Comparison of ENCODE assay signal across 16 cellular contexts in genomic region chr14:21964180-21964579, GRCh38.
"Had no signal": no experiment of that assay in that cellular context is flagged by ENCODE, and none has a peak within 500 bp of the region (broad histone marks: within the 10 kb centered on the region; RNA-seq: fewer than 3 reads in every experiment).

No MANE protein-coding gene starts in this region.

- FAIRE-seq: islet of Langerhans had no signal

- H3K27ac ChIP-seq: brain microvascular endothelial cell, esophagus muscularis mucosa, ovary, SJSA1, suprapubic skin, VCaP had no signal

- ATAC-seq: left colon, sciatic nerve had no signal

- H3K27me3 ChIP-seq: brain microvascular endothelial cell, esophagus muscularis mucosa, ovary, SJSA1, suprapubic skin had no signal

- H3K9me3 ChIP-seq: esophagus muscularis mucosa, ovary, SJSA1, suprapubic skin had no signal

- DNase-seq: activated CD4-positive, alpha-beta T cell treated with anti-CD3 and anti-CD28 coated beads for 1 hour; activated T-cell treated with anti-CD3 and anti-CD28 coated beads, Interleukin-2, amount 50 U/mL, for 4 hours; brain microvascular endothelial cell; cortex of kidney; effector CD4-positive, alpha-beta T cell; left colon; ovary; SW 1271; trophoblast cell had no signal

- H3K4me3 ChIP-seq: esophagus muscularis mucosa, ovary, SJSA1, suprapubic skin had no signal

- H3K36me3 ChIP-seq: brain microvascular endothelial cell, esophagus muscularis mucosa, ovary, SJSA1, suprapubic skin had no signal

- H3K9me3 Mint-ChIP-seq: activated T-cell treated with anti-CD3 and anti-CD28 coated beads, Interleukin-2, amount 50 U/mL, for 4 hours; stimulated activated naive CD8-positive, alpha-beta T cell treated with anti-CD3 and anti-CD28 coated beads, Interleukin-15, Interleukin-2, amounts not matched to agents 100 ng/mL and 50 ng/mL, for 24 hours had no signal

- H3K4me1 ChIP-seq: esophagus muscularis mucosa, SJSA1, suprapubic skin had no signal

- H3K27me3 Mint-ChIP-seq: stimulated activated naive CD8-positive, alpha-beta T cell treated with anti-CD3 and anti-CD28 coated beads, Interleukin-15, Interleukin-2, amounts not matched to agents 100 ng/mL and 50 ng/mL, for 24 hours had no signal
